Comparison of ENCODE assay signal across 1 cellular context in the genomic region with DNA sequence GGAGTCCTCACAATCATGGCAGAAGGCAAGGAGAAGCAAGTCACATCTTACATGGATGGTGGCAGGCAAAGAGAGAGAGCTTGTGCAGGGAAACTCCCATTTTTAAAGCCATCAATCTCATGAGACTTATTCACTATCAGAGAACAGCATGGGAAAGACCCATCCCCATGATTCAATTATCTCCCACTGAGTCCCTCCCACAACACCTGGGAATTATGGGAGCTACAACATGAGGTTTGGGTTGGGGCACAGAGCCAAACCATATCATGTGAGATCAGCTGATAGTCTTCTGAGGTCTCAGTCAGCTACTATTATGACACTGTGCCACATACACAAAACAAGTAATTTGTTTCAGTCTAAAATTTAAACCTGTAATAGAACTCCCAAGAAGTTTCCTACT.
TF ChIP-seq lines count a peak whose summit lies in the region.

No MANE protein-coding gene starts in this region.

TF ChIP-seq in GM12878, 131 proteins besides CTCF, POLR2A, EP300 and RAD21:
- TF ChIP-seq, protein P1, sequence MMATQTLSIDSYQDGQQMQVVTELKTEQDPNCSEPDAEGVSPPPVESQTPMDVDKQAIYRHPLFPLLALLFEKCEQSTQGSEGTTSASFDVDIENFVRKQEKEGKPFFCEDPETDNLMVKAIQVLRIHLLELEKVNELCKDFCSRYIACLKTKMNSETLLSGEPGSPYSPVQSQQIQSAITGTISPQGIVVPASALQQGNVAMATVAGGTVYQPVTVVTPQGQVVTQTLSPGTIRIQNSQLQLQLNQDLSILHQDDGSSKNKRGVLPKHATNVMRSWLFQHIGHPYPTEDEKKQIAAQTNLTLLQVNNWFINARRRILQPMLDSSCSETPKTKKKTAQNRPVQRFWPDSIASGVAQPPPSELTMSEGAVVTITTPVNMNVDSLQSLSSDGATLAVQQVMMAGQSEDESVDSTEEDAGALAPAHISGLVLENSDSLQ (IDR thresholded peaks at IDR 0.05) = peak; percentile 58
- TF ChIP-seq ATF7 (IDR thresholded peaks at IDR 0.05; ENCODE audit: low read depth) (peak; percentile 44), BHLHE40 (IDR thresholded peaks at IDR 0.05; ENCODE audit: borderline replicate concordance in 1 of 2, low read depth in 2 of 2, low read length in 1 of 2) (peak in 1 of 2 experiments; percentile 48; a peak in 1 of 4 replicates), MEF2B (IDR thresholded peaks at IDR 0.05; ENCODE audit: partially characterized antibody, poor library complexity, severe bottlenecking) (peak; percentile 60), RUNX3 (IDR thresholded peaks at IDR 0.05; ENCODE audit: low read length) (peak; percentile 42), SMAD1 (IDR thresholded peaks at IDR 0.05; ENCODE audit: low read depth, partially characterized antibody) (peak; percentile 67), IKZF2 (IDR thresholded peaks at IDR 0.05) (peak; percentile 57 to 71; a peak in 3 of 4 replicates), RAD51 (IDR thresholded peaks at IDR 0.05) (peak; percentile 30; the same call in 1 of the 2 replicates)
- TF ChIP-seq, protein P2, sequence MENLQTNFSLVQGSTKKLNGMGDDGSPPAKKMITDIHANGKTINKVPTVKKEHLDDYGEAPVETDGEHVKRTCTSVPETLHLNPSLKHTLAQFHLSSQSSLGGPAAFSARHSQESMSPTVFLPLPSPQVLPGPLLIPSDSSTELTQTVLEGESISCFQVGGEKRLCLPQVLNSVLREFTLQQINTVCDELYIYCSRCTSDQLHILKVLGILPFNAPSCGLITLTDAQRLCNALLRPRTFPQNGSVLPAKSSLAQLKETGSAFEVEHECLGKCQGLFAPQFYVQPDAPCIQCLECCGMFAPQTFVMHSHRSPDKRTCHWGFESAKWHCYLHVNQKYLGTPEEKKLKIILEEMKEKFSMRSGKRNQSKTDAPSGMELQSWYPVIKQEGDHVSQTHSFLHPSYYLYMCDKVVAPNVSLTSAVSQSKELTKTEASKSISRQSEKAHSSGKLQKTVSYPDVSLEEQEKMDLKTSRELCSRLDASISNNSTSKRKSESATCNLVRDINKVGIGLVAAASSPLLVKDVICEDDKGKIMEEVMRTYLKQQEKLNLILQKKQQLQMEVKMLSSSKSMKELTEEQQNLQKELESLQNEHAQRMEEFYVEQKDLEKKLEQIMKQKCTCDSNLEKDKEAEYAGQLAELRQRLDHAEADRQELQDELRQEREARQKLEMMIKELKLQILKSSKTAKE (IDR thresholded peaks at IDR 0.05; ENCODE audit: low read depth, poor library complexity, severe bottlenecking) = peak; percentile 33
- TF ChIP-seq, protein P3, sequence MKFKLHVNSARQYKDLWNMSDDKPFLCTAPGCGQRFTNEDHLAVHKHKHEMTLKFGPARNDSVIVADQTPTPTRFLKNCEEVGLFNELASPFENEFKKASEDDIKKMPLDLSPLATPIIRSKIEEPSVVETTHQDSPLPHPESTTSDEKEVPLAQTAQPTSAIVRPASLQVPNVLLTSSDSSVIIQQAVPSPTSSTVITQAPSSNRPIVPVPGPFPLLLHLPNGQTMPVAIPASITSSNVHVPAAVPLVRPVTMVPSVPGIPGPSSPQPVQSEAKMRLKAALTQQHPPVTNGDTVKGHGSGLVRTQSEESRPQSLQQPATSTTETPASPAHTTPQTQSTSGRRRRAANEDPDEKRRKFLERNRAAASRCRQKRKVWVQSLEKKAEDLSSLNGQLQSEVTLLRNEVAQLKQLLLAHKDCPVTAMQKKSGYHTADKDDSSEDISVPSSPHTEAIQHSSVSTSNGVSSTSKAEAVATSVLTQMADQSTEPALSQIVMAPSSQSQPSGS (IDR thresholded peaks at IDR 0.05; ENCODE audit: low read length) = 0 out of 2 replicates have a peak, but pooled peaks have one; percentile 33
- TF ChIP-seq, protein P4, sequence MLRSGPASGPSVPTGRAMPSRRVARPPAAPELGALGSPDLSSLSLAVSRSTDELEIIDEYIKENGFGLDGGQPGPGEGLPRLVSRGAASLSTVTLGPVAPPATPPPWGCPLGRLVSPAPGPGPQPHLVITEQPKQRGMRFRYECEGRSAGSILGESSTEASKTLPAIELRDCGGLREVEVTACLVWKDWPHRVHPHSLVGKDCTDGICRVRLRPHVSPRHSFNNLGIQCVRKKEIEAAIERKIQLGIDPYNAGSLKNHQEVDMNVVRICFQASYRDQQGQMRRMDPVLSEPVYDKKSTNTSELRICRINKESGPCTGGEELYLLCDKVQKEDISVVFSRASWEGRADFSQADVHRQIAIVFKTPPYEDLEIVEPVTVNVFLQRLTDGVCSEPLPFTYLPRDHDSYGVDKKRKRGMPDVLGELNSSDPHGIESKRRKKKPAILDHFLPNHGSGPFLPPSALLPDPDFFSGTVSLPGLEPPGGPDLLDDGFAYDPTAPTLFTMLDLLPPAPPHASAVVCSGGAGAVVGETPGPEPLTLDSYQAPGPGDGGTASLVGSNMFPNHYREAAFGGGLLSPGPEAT (IDR thresholded peaks at IDR 0.05; ENCODE audit: low read depth) = peak; percentile 77; the same call in 1 of the 2 replicates
- TF ChIP-seq, protein P5, sequence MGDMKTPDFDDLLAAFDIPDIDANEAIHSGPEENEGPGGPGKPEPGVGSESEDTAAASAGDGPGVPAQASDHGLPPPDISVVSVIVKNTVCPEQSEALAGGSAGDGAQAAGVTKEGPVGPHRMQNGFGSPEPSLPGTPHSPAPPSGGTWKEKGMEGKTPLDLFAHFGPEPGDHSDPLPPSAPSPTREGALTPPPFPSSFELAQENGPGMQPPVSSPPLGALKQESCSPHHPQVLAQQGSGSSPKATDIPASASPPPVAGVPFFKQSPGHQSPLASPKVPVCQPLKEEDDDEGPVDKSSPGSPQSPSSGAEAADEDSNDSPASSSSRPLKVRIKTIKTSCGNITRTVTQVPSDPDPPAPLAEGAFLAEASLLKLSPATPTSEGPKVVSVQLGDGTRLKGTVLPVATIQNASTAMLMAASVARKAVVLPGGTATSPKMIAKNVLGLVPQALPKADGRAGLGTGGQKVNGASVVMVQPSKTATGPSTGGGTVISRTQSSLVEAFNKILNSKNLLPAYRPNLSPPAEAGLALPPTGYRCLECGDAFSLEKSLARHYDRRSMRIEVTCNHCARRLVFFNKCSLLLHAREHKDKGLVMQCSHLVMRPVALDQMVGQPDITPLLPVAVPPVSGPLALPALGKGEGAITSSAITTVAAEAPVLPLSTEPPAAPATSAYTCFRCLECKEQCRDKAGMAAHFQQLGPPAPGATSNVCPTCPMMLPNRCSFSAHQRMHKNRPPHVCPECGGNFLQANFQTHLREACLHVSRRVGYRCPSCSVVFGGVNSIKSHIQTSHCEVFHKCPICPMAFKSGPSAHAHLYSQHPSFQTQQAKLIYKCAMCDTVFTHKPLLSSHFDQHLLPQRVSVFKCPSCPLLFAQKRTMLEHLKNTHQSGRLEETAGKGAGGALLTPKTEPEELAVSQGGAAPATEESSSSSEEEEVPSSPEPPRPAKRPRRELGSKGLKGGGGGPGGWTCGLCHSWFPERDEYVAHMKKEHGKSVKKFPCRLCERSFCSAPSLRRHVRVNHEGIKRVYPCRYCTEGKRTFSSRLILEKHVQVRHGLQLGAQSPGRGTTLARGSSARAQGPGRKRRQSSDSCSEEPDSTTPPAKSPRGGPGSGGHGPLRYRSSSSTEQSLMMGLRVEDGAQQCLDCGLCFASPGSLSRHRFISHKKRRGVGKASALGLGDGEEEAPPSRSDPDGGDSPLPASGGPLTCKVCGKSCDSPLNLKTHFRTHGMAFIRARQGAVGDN (IDR thresholded peaks at IDR 0.05) = 0 out of 2 replicates have a peak, but pooled peaks have one; percentile 16
